8 cellular contexts compared by ENCODE assay signal in genomic region chr10:69123747-69124557, GRCh38. TPM values are rescaled to one million over a fixed set of nuclear protein-coding genes. Genes with fewer than 3 reads are reported as not detected.
DNase-seq lines count a peak whose midpoint lies in the region; ATAC-seq and TF ChIP-seq lines count a peak whose summit lies in the region.

Gene VPS26A (plus strand): TSS chr10:69124178. CDS start chr10:69124278, 100 bp downstream.

- no peaks in the 10 kb centered on the region for H3K36me3 ChIP-seq in SK-N-MC (ENCODE audit: insufficient read depth, low read length)
- no peaks in the 10 kb centered on the region for H3K36me3 ChIP-seq in gastroesophageal sphincter

- peak within 1 kb of the TSS; percentile 88 for H3K4me3 Mint-ChIP-seq in activated naive CD4-positive, alpha-beta T cell treated with anti-CD3 and anti-CD28 coated beads, Interleukin-2, amount 10 ng/mL, durations not matched to agents 7 days and 5 days

- peak within 1 kb of the TSS; percentile 96 for H3K27ac Mint-ChIP-seq in activated naive CD4-positive, alpha-beta T cell treated with anti-CD3 and anti-CD28 coated beads, Interleukin-2, amount 10 ng/mL, durations not matched to agents 7 days and 5 days

- peak within 1 kb of the TSS; percentile 83 for H3K9ac ChIP-seq in SK-N-MC (ENCODE audit: insufficient read length)

- H3K4me1 Mint-ChIP-seq in activated naive CD4-positive, alpha-beta T cell treated with anti-CD3 and anti-CD28 coated beads, Interleukin-2, amount 10 ng/mL, durations not matched to agents 7 days and 5 days: peaks cover 27% of the 10 kb centered on the region

- H3K27me3 ChIP-seq in gastroesophageal sphincter: no peaks in the 10 kb centered on the region

- CTCF ChIA-PET in activated naive CD4-positive, alpha-beta T cell treated with anti-CD3 and anti-CD28 coated beads, Interleukin-2, amount 10 ng/mL, durations not matched to agents 7 days and 5 days (lab: Charles Lee): interaction anchor here (3.5 kb wide), 1 partner anchor 118 kb away, joined by 21 read pairs; no protein-coding TSS in a partner anchor

- ATAC-seq in HG02571 (IDR thresholded peaks at IDR 0.05; ENCODE audit: unreplicated experiment) (peak; percentile 83), gastroesophageal sphincter (peak; percentile 96)

- H3K27me3 Mint-ChIP-seq in activated naive CD4-positive, alpha-beta T cell treated with anti-CD3 and anti-CD28 coated beads, Interleukin-2, amount 10 ng/mL, durations not matched to agents 7 days and 5 days: peaks cover 13% of the 10 kb centered on the region

- TF ChIP-seq EP300 in gastroesophageal sphincter (IDR thresholded peaks at IDR 0.05): no peak

- peak within 1 kb of the TSS; percentile 99 for H3K4me3 ChIP-seq in GM08714 (ENCODE audit: low read length)
- H3K4me3 ChIP-seq in NB4 (ENCODE audit: low read depth, low read length): peak within 1 kb of the TSS; percentile 86
- H3K4me3 ChIP-seq in SK-N-MC: peak within 1 kb of the TSS; percentile 84
- peak within 1 kb of the TSS; percentile 94 to 98 for H3K4me3 ChIP-seq in gastroesophageal sphincter

- WGBS in gastroesophageal sphincter (ENCODE audit: low coverage in 1 of 2), 2 donors: 0% methylated on average over 1 to 3 of the region's 82 CpGs

- H3K9me3 ChIP-seq in SK-N-MC (ENCODE audit: low read depth, low read length): no peaks in the 10 kb centered on the region
- H3K9me3 ChIP-seq in gastroesophageal sphincter: no peaks in the 10 kb centered on the region

- H3K9me3 Mint-ChIP-seq in activated naive CD4-positive, alpha-beta T cell treated with anti-CD3 and anti-CD28 coated beads, Interleukin-2, amount 10 ng/mL, durations not matched to agents 7 days and 5 days: no peaks in the 10 kb centered on the region

- TF ChIP-seq POLR2A in NB4 (IDR thresholded peaks at IDR 0.05; ENCODE audit: extremely low read depth, insufficient read length) (peak; percentile 87), gastroesophageal sphincter (IDR thresholded peaks at IDR 0.05) (peak; percentile 88 to 94)

- H3K27ac ChIP-seq in SK-N-MC (peak within 1 kb of the TSS; percentile 67), gastroesophageal sphincter (peak within 1 kb of the TSS; percentile 96 to 99 (median 98))

- peaks cover 0 to 49% (median 9%) of the 10 kb centered on the region in 3 donors for H3K4me1 ChIP-seq in gastroesophageal sphincter

- TF ChIP-seq CTCF in NB4 (IDR thresholded peaks at IDR 0.05; ENCODE audit: low read depth, low read length) (peak; percentile 42), gastroesophageal sphincter (IDR thresholded peaks at IDR 0.05) (peak in 3 of 4 experiments; percentile 19 to 36 (median 32))

- H3K36me3 Mint-ChIP-seq in activated naive CD4-positive, alpha-beta T cell treated with anti-CD3 and anti-CD28 coated beads, Interleukin-2, amount 10 ng/mL, durations not matched to agents 7 days and 5 days: no peaks in the 10 kb centered on the region

- DNase-seq in NB4 (ENCODE audit: low read depth) (peak; percentile 99), SK-N-MC (ENCODE audit: low read depth, low spot score) (no peak), non-pigmented ciliary epithelial cell (ENCODE audit: low read depth) (peak; percentile 91), superior temporal gyrus (ENCODE audit: extremely low spot score) (peak; percentile 98)
- DNase-seq in activated naive CD4-positive, alpha-beta T cell treated with anti-CD3 and anti-CD28 coated beads, Interleukin-2, amount 10 ng/mL, durations not matched to agents 7 days and 5 days: peak; percentile 99

RNA-seq across cellular contexts. Expression of gene VPS26A, which starts in this region (rescaled TPM):
- 10 to 100 TPM; 34.1 to 51.5 (median 39.4) TPM for total RNA-seq in gastroesophageal sphincter
